Comparison of ENCODE assay signal across 2 cellular contexts in the genomic region with DNA sequence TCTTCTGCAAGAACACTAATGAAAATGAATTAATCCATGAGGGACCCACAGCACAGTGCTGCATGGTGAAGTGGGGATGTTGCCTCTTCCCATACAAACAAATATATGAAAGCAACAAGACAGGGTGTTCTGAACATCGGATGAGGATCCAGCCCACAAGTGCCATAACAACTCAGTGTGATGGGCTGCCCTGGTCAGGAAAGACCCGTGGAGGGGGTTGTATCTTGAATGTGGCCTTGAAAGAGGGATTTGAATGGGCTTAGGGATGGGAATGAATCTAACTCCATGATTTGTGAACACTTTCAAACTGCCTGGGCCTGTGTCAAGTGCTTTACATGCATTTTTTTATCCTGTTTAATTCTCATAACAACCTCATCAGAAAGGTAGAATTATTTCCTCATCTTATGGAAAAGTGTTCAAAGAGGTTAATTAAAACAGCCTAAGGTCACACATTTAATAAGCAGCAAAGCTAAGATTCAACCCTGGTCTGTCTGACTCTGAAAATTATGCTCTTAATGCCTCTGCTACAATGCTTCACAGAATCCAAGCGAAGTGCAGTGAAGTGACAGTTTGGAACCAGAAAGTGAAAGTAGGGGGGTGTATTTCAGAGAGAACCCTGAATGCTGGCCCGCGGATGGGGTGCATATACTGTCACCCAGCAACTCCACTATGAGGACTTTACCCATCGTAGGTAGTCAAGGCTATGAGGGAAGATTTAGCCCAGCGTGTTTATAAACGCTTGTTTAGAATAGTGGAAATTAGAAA.
TF ChIP-seq lines count a peak whose summit lies in the region.

No MANE protein-coding gene starts in this region.

TF ChIP-seq in IMR-90, 13 proteins besides CTCF, POLR2A, EP300 and RAD21:
- TF ChIP-seq RFX5 (IDR thresholded peaks at IDR 0.05; ENCODE audit: low read depth, low read length) (no peak), MAZ (IDR thresholded peaks at IDR 0.05; ENCODE audit: borderline replicate concordance, low read depth, low read length) (no peak), FOS (IDR thresholded peaks at IDR 0.05; ENCODE audit: low read depth, low read length) (no peak), SMC3 (IDR thresholded peaks at IDR 0.05; ENCODE audit: low read depth, low read length) (no peak), MAFK (IDR thresholded peaks at IDR 0.05; ENCODE audit: low read depth, low read length) (no peak), CHD1 (IDR thresholded peaks at IDR 0.05; ENCODE audit: low read depth, low read length) (no peak), CEBPB (IDR thresholded peaks at IDR 0.05; ENCODE audit: low read depth, low read length) (no peak)
- TF ChIP-seq, protein P1, sequence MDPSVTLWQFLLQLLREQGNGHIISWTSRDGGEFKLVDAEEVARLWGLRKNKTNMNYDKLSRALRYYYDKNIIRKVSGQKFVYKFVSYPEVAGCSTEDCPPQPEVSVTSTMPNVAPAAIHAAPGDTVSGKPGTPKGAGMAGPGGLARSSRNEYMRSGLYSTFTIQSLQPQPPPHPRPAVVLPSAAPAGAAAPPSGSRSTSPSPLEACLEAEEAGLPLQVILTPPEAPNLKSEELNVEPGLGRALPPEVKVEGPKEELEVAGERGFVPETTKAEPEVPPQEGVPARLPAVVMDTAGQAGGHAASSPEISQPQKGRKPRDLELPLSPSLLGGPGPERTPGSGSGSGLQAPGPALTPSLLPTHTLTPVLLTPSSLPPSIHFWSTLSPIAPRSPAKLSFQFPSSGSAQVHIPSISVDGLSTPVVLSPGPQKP (IDR thresholded peaks at IDR 0.05; ENCODE audit: borderline replicate concordance, low read depth, low read length) = no peak

TF ChIP-seq in H1, 55 proteins besides CTCF, POLR2A, EP300 and RAD21:
- TF ChIP-seq CREB1 (IDR thresholded peaks at IDR 0.05) (no peak), SAP30 (IDR thresholded peaks at IDR 0.05; ENCODE audit: insufficient read depth, insufficient replicate concordance, low read length) (no peak), SIX5 (IDR thresholded peaks at IDR 0.05; ENCODE audit: low read depth, low read length) (no peak), ZNF274 (IDR thresholded peaks at IDR 0.05; ENCODE audit: borderline replicate concordance, extremely low read depth, low read length) (no peak), CEBPB (IDR thresholded peaks at IDR 0.05; ENCODE audit: low read depth, low read length) (no peak), TCF12 (IDR thresholded peaks at IDR 0.05; ENCODE audit: low read depth, low read length) (no peak), EZH2 (IDR thresholded peaks at IDR 0.05; ENCODE audit: low read depth, low read length, severe bottlenecking) (no peak), KDM5A (IDR thresholded peaks at IDR 0.05; ENCODE audit: low read length) (no peak), SP2 (IDR thresholded peaks at IDR 0.05; ENCODE audit: low read length) (no peak), YY1 (IDR thresholded peaks at IDR 0.05; ENCODE audit: low read depth, low read length) (no peak), SIN3A (conservative IDR thresholded peaks at IDR 0.05 in 1 of 2, IDR thresholded peaks at IDR 0.05 in 1 of 2; ENCODE audit: low read depth in 1 of 2, low read length in 2 of 2) (no peak), SRF (IDR thresholded peaks at IDR 0.05; ENCODE audit: low read depth, low read length) (no peak), KDM1A (IDR thresholded peaks at IDR 0.05; ENCODE audit: borderline replicate concordance, low read length) (no peak), BCL11A (IDR thresholded peaks at IDR 0.05; ENCODE audit: low read depth in 2 of 2, low read length in 2 of 2) (no peak), NANOG (IDR thresholded peaks at IDR 0.05; ENCODE audit: insufficient read depth, low read depth, low read length, poor library complexity, severe bottlenecking) (no peak), CBX8 (IDR thresholded peaks at IDR 0.05; ENCODE audit: borderline replicate concordance, low read depth, low read length) (no peak)
- TF ChIP-seq, protein P2, sequence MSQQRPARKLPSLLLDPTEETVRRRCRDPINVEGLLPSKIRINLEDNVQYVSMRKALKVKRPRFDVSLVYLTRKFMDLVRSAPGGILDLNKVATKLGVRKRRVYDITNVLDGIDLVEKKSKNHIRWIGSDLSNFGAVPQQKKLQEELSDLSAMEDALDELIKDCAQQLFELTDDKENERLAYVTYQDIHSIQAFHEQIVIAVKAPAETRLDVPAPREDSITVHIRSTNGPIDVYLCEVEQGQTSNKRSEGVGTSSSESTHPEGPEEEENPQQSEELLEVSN (IDR thresholded peaks at IDR 0.05) = no peak
